17 cellular contexts compared by ENCODE assay signal in the genomic region with DNA sequence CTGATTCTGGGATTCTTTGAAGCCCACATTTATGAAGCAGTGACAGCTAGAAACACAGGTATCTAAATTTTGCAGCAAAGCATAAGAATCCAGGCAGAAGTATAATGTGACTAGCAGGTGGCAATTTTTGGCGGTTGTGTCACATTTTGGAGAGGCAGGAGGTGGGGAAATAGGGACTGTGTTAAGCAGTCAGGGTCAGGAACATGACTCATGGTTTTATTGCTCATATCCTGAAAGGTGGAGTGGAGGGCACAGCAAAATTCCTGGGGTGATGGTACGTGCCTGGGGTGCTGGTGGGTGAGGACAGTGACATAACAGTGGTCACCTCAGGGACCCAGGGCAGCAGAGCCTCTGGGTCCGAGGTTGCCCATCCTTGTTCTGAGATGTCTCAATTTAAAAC.
DNase-seq lines count a peak whose midpoint lies in the region; ATAC-seq, FAIRE-seq and TF ChIP-seq lines count a peak whose summit lies in the region.
"Had no signal": no experiment of that assay in that cellular context is flagged by ENCODE, and none has a peak within 500 bp of the region (broad histone marks: within the 10 kb centered on the region; RNA-seq: fewer than 3 reads in every experiment).

No MANE protein-coding gene starts in this region.

- no peak overlapping the region for H3K9ac ChIP-seq in astrocyte (ENCODE audit: low read length)

- CTCF ChIA-PET in HEK293 (lab: Yijun Ruan, JAX): no interaction called here

- ATAC-seq in CD4-positive, CD25-positive, alpha-beta regulatory T cell (ENCODE audit: low read depth in 2 of 2): no peak
- ATAC-seq in GM19324 (IDR thresholded peaks at IDR 0.05; ENCODE audit: low FRiP score, unreplicated experiment) (no peak), GM21360 (IDR thresholded peaks at IDR 0.05; ENCODE audit: unreplicated experiment) (no peak), HG02938 (IDR thresholded peaks at IDR 0.05; ENCODE audit: unreplicated experiment) (no peak)
- ATAC-seq: esophagus mucosa had no signal

- peaks cover 5 to 13% (median 9%) of the 10 kb centered on the region in 4 donors for H3K4me1 Mint-ChIP-seq in CD4-positive, CD25-positive, alpha-beta regulatory T cell
- H3K4me1 Mint-ChIP-seq in astrocyte (ENCODE audit: low read depth, unreplicated experiment): peaks cover 8% of the 10 kb centered on the region
- H3K4me1 Mint-ChIP-seq: CD14-positive monocyte had no signal

- H3K36me3 ChIP-seq in CD4-positive, CD25-positive, alpha-beta regulatory T cell (ENCODE audit: control insufficient read depth, insufficient read depth, low read length): peaks cover 38% of the 10 kb centered on the region
- H3K36me3 ChIP-seq in HEK293 (ENCODE audit: control insufficient read depth in 2 of 2, insufficient read depth in 1 of 2, low read length in 2 of 2) (no peaks in the 10 kb centered on the region), astrocyte (ENCODE audit: insufficient read depth, low read length) (no peaks in the 10 kb centered on the region), right atrium auricular region (no peaks in the 10 kb centered on the region)
- H3K36me3 ChIP-seq: right lobe of liver had no signal

- H3K27ac ChIP-seq in CD4-positive, CD25-positive, alpha-beta regulatory T cell (ENCODE audit: insufficient read depth, low read length, poor library complexity, severe bottlenecking): no peak overlapping the region
- H3K27ac ChIP-seq in HEK293 (ENCODE audit: extremely low read depth, low read depth, low read length) (no peak overlapping the region), astrocyte (ENCODE audit: low read depth, low read length) (no peak overlapping the region), right atrium auricular region (peak overlapping the region; percentile 65 to 94)
- H3K27ac ChIP-seq: right lobe of liver, VCaP had no signal

- no peak overlapping the region for H3K4me3 ChIP-seq in CD4-positive, CD25-positive, alpha-beta regulatory T cell (ENCODE audit: low read depth, low read length)
- H3K4me3 ChIP-seq in HEK293 (ENCODE audit: low read depth, low read length): no peak overlapping the region
- H3K4me3 ChIP-seq in astrocyte (ENCODE audit: insufficient read depth, low read depth, low read length): no peak overlapping the region
- no peak overlapping the region for H3K4me3 ChIP-seq in right atrium auricular region
- H3K4me3 ChIP-seq: right lobe of liver had no signal

- H3K9me3 Mint-ChIP-seq in CD4-positive, CD25-positive, alpha-beta regulatory T cell: peaks cover 0 to 3% (median 0%) of the 10 kb centered on the region in 7 donors
- no peaks in the 10 kb centered on the region for H3K9me3 Mint-ChIP-seq in astrocyte (ENCODE audit: unreplicated experiment)
- H3K9me3 Mint-ChIP-seq: activated T-cell treated with anti-CD3 and anti-CD28 coated beads, Interleukin-2, amount 50 U/mL, for 24 hours had no signal

- POLR2A ChIA-PET in HEK293 (lab: Yijun Ruan, JAX): no interaction called here

- FAIRE-seq in astrocyte (lab: Jason Lieb, UNC): no peak
- FAIRE-seq: islet of Langerhans had no signal

- H2AFZ ChIP-seq in astrocyte (ENCODE audit: low read depth, low read length): no peak overlapping the region

- peak overlapping the region in 2 of 3 donors; percentile 5 to 20 for H3K27ac Mint-ChIP-seq in CD4-positive, CD25-positive, alpha-beta regulatory T cell
- no peak overlapping the region for H3K27ac Mint-ChIP-seq in astrocyte (ENCODE audit: unreplicated experiment)
- H3K27ac Mint-ChIP-seq: activated T-cell treated with anti-CD3 and anti-CD28 coated beads, Interleukin-2, amount 50 U/mL, for 24 hours; CD14-positive monocyte had no signal

- no peak overlapping the region for H3K4me3 Mint-ChIP-seq in CD4-positive, CD25-positive, alpha-beta regulatory T cell
- no peak overlapping the region for H3K4me3 Mint-ChIP-seq in astrocyte (ENCODE audit: unreplicated experiment)
- H3K4me3 Mint-ChIP-seq: activated T-cell treated with anti-CD3 and anti-CD28 coated beads, Interleukin-2, amount 50 U/mL, for 24 hours; CD14-positive monocyte had no signal

- no peaks in the 10 kb centered on the region for H4K20me1 ChIP-seq in astrocyte (ENCODE audit: insufficient read depth, low read length)

- no peak for TF ChIP-seq CTCF in HEK293 (tag by site-specific recombination; IDR thresholded peaks at IDR 0.05)
- TF ChIP-seq CTCF in astrocyte (IDR thresholded peaks at IDR 0.05; ENCODE audit: insufficient read depth, low read depth, low read length): no peak
- no peak for TF ChIP-seq CTCF in right atrium auricular region (IDR thresholded peaks at IDR 0.05)

- no peaks in the 10 kb centered on the region for H3K79me2 ChIP-seq in astrocyte (ENCODE audit: insufficient read depth, low read length)

- H3K4me1 ChIP-seq in CD4-positive, CD25-positive, alpha-beta regulatory T cell (ENCODE audit: control insufficient read depth, insufficient read depth, low read length, poor library complexity, severe bottlenecking): no peaks in the 10 kb centered on the region
- H3K4me1 ChIP-seq in HEK293 (ENCODE audit: control insufficient read depth, insufficient read depth, low read length) (no peaks in the 10 kb centered on the region), astrocyte (ENCODE audit: insufficient read depth, low read length) (no peaks in the 10 kb centered on the region), right atrium auricular region (peaks cover 0 to 17% of the 10 kb centered on the region in 2 donors)
- H3K4me1 ChIP-seq: right lobe of liver had no signal

- H3K27me3 ChIP-seq in CD4-positive, CD25-positive, alpha-beta regulatory T cell (ENCODE audit: control insufficient read depth, insufficient read depth, low read length): no peaks in the 10 kb centered on the region
- no peaks in the 10 kb centered on the region for H3K27me3 ChIP-seq in astrocyte (ENCODE audit: insufficient read depth, low read length)
- no peaks in the 10 kb centered on the region for H3K27me3 ChIP-seq in right atrium auricular region
- H3K27me3 ChIP-seq: right lobe of liver had no signal

- H3K4me2 ChIP-seq in astrocyte (ENCODE audit: low read length): peak overlapping the region; percentile 17

- DNase-seq in CD4-positive, CD25-positive, alpha-beta regulatory T cell: no peak
- DNase-seq in astrocyte (ENCODE audit: low read depth) (peak; percentile 34), right atrium auricular region (ENCODE audit: low spot score) (no peak), NCI-H1417 (lab: John Stamatoyannopoulos, UW) (no peak)
- DNase-seq: activated T-cell treated with anti-CD3 and anti-CD28 coated beads, Interleukin-2, amount 50 U/mL, for 24 hours; caudate nucleus; NCI-H345; right lobe of liver; SHP77 had no signal

- H3K9me3 ChIP-seq in CD4-positive, CD25-positive, alpha-beta regulatory T cell (ENCODE audit: control insufficient read depth in 2 of 2, low read length in 2 of 2): no peaks in the 10 kb centered on the region
- H3K9me3 ChIP-seq in HEK293 (ENCODE audit: control insufficient read depth, insufficient read depth, low read depth, low read length) (no peaks in the 10 kb centered on the region), astrocyte (ENCODE audit: insufficient read depth, low read depth, low read length) (no peaks in the 10 kb centered on the region), right atrium auricular region (no peaks in the 10 kb centered on the region)
- H3K9me3 ChIP-seq: right lobe of liver had no signal

- peaks cover 49% of the 10 kb centered on the region for H3K36me3 Mint-ChIP-seq in CD4-positive, CD25-positive, alpha-beta regulatory T cell
- no peaks in the 10 kb centered on the region for H3K36me3 Mint-ChIP-seq in astrocyte (ENCODE audit: low read depth, unreplicated experiment)
- H3K36me3 Mint-ChIP-seq: CD14-positive monocyte had no signal

- no peaks in the 10 kb centered on the region for H3K27me3 Mint-ChIP-seq in CD4-positive, CD25-positive, alpha-beta regulatory T cell
- no peaks in the 10 kb centered on the region for H3K27me3 Mint-ChIP-seq in astrocyte (ENCODE audit: low read depth, unreplicated experiment)
- H3K27me3 Mint-ChIP-seq: activated T-cell treated with anti-CD3 and anti-CD28 coated beads, Interleukin-2, amount 50 U/mL, for 24 hours had no signal

TF ChIP-seq in HEK293, 187 proteins besides CTCF, POLR2A, EP300 and RAD21:
- no peak for TF ChIP-seq ZNF404 (tag by site-specific recombination; IDR thresholded peaks at IDR 0.05)
- 0 out of 2 replicates have a peak, but pooled peaks have one; percentile 14 for TF ChIP-seq ZBTB21 (tag by site-specific recombination; IDR thresholded peaks at IDR 0.05)
- TF ChIP-seq ZBTB48 (tag by site-specific recombination; IDR thresholded peaks at IDR 0.05): 0 out of 2 replicates have a peak, but pooled peaks have one; percentile 38
- TF ChIP-seq ZIC2 (tag by site-specific recombination; IDR thresholded peaks at IDR 0.05): 0 out of 2 replicates have a peak, but pooled peaks have one; percentile 13

Comparison
In these comparisons a context has a peak if more than half of its experiments do, and no peak if none do; other contexts are left out.
1. H3K27ac ChIP-seq: peak in right atrium auricular region (2 of 2); none in CD4-positive, CD25-positive, alpha-beta regulatory T cell (single experiment), HEK293 (single experiment) and astrocyte (single experiment).